Comparison of ENCODE assay signal across 1 cellular context in genomic region chr2:70523996-70524965, GRCh38.
TF ChIP-seq lines count a peak whose summit lies in the region.

No MANE protein-coding gene starts in this region.

TF ChIP-seq in HepG2, 621 proteins besides CTCF, POLR2A, EP300 and RAD21 (continued from another document):
- TF ChIP-seq ZNF318 (CRISPR knock-in tag; IDR thresholded peaks at IDR 0.05) (no peak), TGIF2 (CRISPR knock-in tag; IDR thresholded peaks at IDR 0.05) (no peak), HOXA7 (CRISPR knock-in tag; IDR thresholded peaks at IDR 0.05) (no peak), ZFP36 (IDR thresholded peaks at IDR 0.05; ENCODE audit: borderline replicate concordance, low read depth, low read length, partially characterized antibody) (no peak), ZFP90 (CRISPR knock-in tag; IDR thresholded peaks at IDR 0.05; ENCODE audit: borderline replicate concordance) (no peak), RARA (CRISPR knock-in tag; IDR thresholded peaks at IDR 0.05) (no peak), CEBPZ (IDR thresholded peaks at IDR 0.05; ENCODE audit: low read length) (no peak)
- TF ChIP-seq, protein P1, sequence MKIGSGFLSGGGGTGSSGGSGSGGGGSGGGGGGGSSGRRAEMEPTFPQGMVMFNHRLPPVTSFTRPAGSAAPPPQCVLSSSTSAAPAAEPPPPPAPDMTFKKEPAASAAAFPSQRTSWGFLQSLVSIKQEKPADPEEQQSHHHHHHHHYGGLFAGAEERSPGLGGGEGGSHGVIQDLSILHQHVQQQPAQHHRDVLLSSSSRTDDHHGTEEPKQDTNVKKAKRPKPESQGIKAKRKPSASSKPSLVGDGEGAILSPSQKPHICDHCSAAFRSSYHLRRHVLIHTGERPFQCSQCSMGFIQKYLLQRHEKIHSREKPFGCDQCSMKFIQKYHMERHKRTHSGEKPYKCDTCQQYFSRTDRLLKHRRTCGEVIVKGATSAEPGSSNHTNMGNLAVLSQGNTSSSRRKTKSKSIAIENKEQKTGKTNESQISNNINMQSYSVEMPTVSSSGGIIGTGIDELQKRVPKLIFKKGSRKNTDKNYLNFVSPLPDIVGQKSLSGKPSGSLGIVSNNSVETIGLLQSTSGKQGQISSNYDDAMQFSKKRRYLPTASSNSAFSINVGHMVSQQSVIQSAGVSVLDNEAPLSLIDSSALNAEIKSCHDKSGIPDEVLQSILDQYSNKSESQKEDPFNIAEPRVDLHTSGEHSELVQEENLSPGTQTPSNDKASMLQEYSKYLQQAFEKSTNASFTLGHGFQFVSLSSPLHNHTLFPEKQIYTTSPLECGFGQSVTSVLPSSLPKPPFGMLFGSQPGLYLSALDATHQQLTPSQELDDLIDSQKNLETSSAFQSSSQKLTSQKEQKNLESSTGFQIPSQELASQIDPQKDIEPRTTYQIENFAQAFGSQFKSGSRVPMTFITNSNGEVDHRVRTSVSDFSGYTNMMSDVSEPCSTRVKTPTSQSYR (CRISPR knock-in tag; IDR thresholded peaks at IDR 0.05; ENCODE audit: borderline replicate concordance) = no peak
